ENCODE assay signal across 18 cellular contexts in the genomic region with DNA sequence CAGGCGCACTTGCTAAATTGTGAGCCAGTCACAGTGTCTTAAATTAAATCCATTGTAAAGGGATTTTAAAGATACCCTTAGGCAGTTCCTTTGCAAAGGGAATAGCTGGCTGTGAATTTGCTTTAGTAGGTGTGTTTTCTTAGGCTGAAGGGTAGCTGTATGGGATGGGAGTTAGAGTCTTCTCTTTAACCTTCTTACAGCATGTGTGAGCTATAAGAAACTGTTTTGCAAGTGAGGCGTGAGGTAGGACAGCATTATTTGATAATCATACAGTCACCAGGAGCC. TPM values are rescaled to one million over a fixed set of nuclear protein-coding genes. Genes with fewer than 3 reads are reported as not detected.
DNase-seq lines count a peak whose midpoint lies in the region; ATAC-seq, FAIRE-seq and TF ChIP-seq lines count a peak whose summit lies in the region.
"Had no signal": no experiment of that assay in that cellular context is flagged by ENCODE, and none has a peak within 500 bp of the region (broad histone marks: within the 10 kb centered on the region; RNA-seq: fewer than 3 reads in every experiment).

No MANE protein-coding gene starts in this region.

- no peak overlapping the region for H4K5ac ChIP-seq in H9 (ENCODE audit: insufficient read length, low read depth, low read length)

- no peak overlapping the region for H4K8ac ChIP-seq in H9 (replicated peaks; ENCODE audit: insufficient read length, low read depth, low read length)

- no peak overlapping the region for H2BK5ac ChIP-seq in H9 (ENCODE audit: insufficient read length, low read length)

- H2BK120ac ChIP-seq in H9 (ENCODE audit: low read depth, low read length, poor library complexity, severe bottlenecking), result no peak overlapping the region

- H3K9ac ChIP-seq in liver (ENCODE audit: low read depth in 1 of 2, low read length in 2 of 2) (peak overlapping the region in 1 of 2 donors; percentile 16), H9 (ENCODE audit: extremely low read depth, insufficient read length, low read length) (no peak overlapping the region)
- H3K9ac ChIP-seq: GM23248, KMS-11 had no signal

- no peaks in the 10 kb centered on the region for H3K36me3 ChIP-seq in liver (ENCODE audit: control insufficient read depth in 4 of 4, insufficient read depth in 3 of 4, low read depth in 1 of 4, low read length in 3 of 4)

- peaks cover 4% of the 10 kb centered on the region; the same call in 1 of the 2 replicates for H3K79me2 ChIP-seq in H9 (ENCODE audit: insufficient read depth, low read length)

- H2AFZ ChIP-seq in H9 (ENCODE audit: low read length), result no peak overlapping the region
- H2AFZ ChIP-seq: GM23248 had no signal

- H3K4ac ChIP-seq in H9 (ENCODE audit: low read depth, low read length), result no peak overlapping the region

- H4K20me1 ChIP-seq in H9 (ENCODE audit: control insufficient read depth, insufficient read depth, insufficient read length), result no peaks in the 10 kb centered on the region

- TF ChIP-seq RAD21 in A549 (conservative IDR thresholded peaks at IDR 0.05 in 1 of 2, IDR thresholded peaks at IDR 0.05 in 1 of 2) (no peak), liver (IDR thresholded peaks at IDR 0.05) (peak in 1 of 2 donors; percentile 42)

- H3K27ac Mint-ChIP-seq in H9, result no peak overlapping the region

- no peak for FAIRE-seq in A549 (lab: Jason Lieb, UNC)
- FAIRE-seq: GM12891, GM19239 had no signal

- peaks cover 7 to 14% (median 12%) of the 10 kb centered on the region in 3 experiments; a peak in 4 of 7 replicates for H3K36me3 Mint-ChIP-seq in H9 (ENCODE audit: insufficient read depth in 1 of 3, low read depth in 3 of 3)

- no peak overlapping the region for H3K4me3 Mint-ChIP-seq in H9

- H3K23me2 ChIP-seq in H9 (ENCODE audit: insufficient read length, low read depth, low read length, poor library complexity, severe bottlenecking), result peaks cover 8% of the 10 kb centered on the region

- no peak overlapping the region for H4K91ac ChIP-seq in H9 (ENCODE audit: insufficient read length, low read depth, low read length)

- POLR2A ChIA-PET in A549 (lab: Yijun Ruan, JAX), result no interaction called here

- no peak overlapping the region for H3K18ac ChIP-seq in H9 (ENCODE audit: insufficient read length, low read depth, low read length)

- H3K56ac ChIP-seq in H9 (ENCODE audit: insufficient read length, low read depth, low read length), result no peak overlapping the region

- H2BK20ac ChIP-seq in H9 (ENCODE audit: low read depth, low read length, poor library complexity, severe bottlenecking), result no peak overlapping the region

- DNase-seq in A549 (ENCODE audit: low read depth in 1 of 2, low spot score in 1 of 2) (no peak), NCI-H69 (lab: John Stamatoyannopoulos, UW) (peak; percentile 21), epithelial cell of esophagus (ENCODE audit: low read depth) (peak; percentile 23), H9 (no peak), omental fat pad (ENCODE audit: low spot score) (no peak), DMS53 (lab: John Stamatoyannopoulos, UW) (no peak)
- DNase-seq: 8988T, C1 segment of cervical spinal cord, GM23248, MM.1S, NCI-H1105, NCI-H187, SHP77 had no signal

- H3K4me3 ChIP-seq in A549, result no peak overlapping the region
- no peak overlapping the region for H3K4me3 ChIP-seq in epithelial cell of esophagus (ENCODE audit: low read length)
- H3K4me3 ChIP-seq in liver (ENCODE audit: low read depth in 1 of 3, low read length in 3 of 3), result no peak overlapping the region
- H3K4me3 ChIP-seq: GM23248 had no signal

- H3K4me2 ChIP-seq in A549 (peak overlapping the region; percentile 88), H9 (ENCODE audit: insufficient read depth, insufficient read length, low read length) (no peak overlapping the region)
- H3K4me2 ChIP-seq: KMS-11 had no signal

- TF ChIP-seq CTCF in A549 (IDR thresholded peaks at IDR 0.05) (no peak), epithelial cell of esophagus (IDR thresholded peaks at IDR 0.05; ENCODE audit: insufficient read depth, low read depth, low read length, missing control alignments) (no peak), liver (IDR thresholded peaks at IDR 0.05; ENCODE audit: low read depth, low read length, missing input control) (no peak), H9 (conservative IDR thresholded peaks at IDR 0.05) (no peak), omental fat pad (IDR thresholded peaks at IDR 0.05) (no peak)

- H3K79me1 ChIP-seq in H9 (ENCODE audit: insufficient read depth, low read depth, low read length, poor library complexity, severe bottlenecking), result no peaks in the 10 kb centered on the region

- no peaks in the 10 kb centered on the region for H3K9me3 Mint-ChIP-seq in H9

- peaks cover 37 to 40% of the 10 kb centered on the region in 2 experiments for H3K4me1 Mint-ChIP-seq in H9

- no peak overlapping the region for H3K14ac ChIP-seq in H9 (ENCODE audit: insufficient read depth, low read length)

- peaks cover 21% of the 10 kb centered on the region for H3K27me3 Mint-ChIP-seq in H9 (ENCODE audit: low read depth)

- H3K9me3 ChIP-seq in A549, result no peaks in the 10 kb centered on the region
- no peaks in the 10 kb centered on the region for H3K9me3 ChIP-seq in liver (ENCODE audit: control insufficient read depth in 4 of 4, low read length in 3 of 4)
- no peaks in the 10 kb centered on the region for H3K9me3 ChIP-seq in H9 (ENCODE audit: control insufficient read depth, low read depth, low read length)

- no peak for ATAC-seq in A549
- ATAC-seq in HG03045 (IDR thresholded peaks at IDR 0.05; ENCODE audit: unreplicated experiment), result no peak
- ATAC-seq in omental fat pad (ENCODE audit: low FRiP score), result no peak

- H3T11ph ChIP-seq in H9 (ENCODE audit: low read length), result no peak overlapping the region

- H2AK5ac ChIP-seq in H9 (ENCODE audit: insufficient read length, low read length), result no peak overlapping the region

- H3K27me3 ChIP-seq in liver (ENCODE audit: control insufficient read depth in 4 of 4, insufficient read depth in 4 of 4, low read length in 3 of 4) (no peaks in the 10 kb centered on the region), H9 (ENCODE audit: insufficient read depth, low read length) (no peaks in the 10 kb centered on the region)

- no peak overlapping the region for H3K23ac ChIP-seq in H9 (ENCODE audit: insufficient read length, low read depth, low read length)

- no peak overlapping the region for H3K27ac ChIP-seq in A549
- H3K27ac ChIP-seq in liver (ENCODE audit: low read depth in 1 of 2, low read length in 2 of 2), result peak overlapping the region; percentile 52
- H3K27ac ChIP-seq in H9 (ENCODE audit: insufficient read length, low read depth, low read length), result no peak overlapping the region
- H3K27ac ChIP-seq: GM23248, KMS-11 had no signal

- 100% methylated on average over 2 of the region's 2 CpGs for WGBS in A549 (ENCODE audit: missing lambda C conversion rate)
- 51% methylated on average over 2 of the region's 2 CpGs for WGBS in liver
- WGBS in H9 (ENCODE audit: extremely low coverage, insufficient read length, low lambda C conversion rate), result no CpG with 5 or more reads among the region's 2 CpGs

- TF ChIP-seq POLR2A in A549 (IDR thresholded peaks at IDR 0.05; ENCODE audit: low read length), result no peak

- no peak for TF ChIP-seq EP300 in A549 (IDR thresholded peaks at IDR 0.05)

- H3K4me1 ChIP-seq in A549, result peaks cover 58% of the 10 kb centered on the region
- H3K4me1 ChIP-seq in liver (ENCODE audit: control insufficient read depth in 4 of 4, insufficient read depth in 4 of 4, low read length in 3 of 4), result peaks cover 14 to 67% (median 43%) of the 10 kb centered on the region in 4 donors
- H3K4me1 ChIP-seq in H9 (ENCODE audit: insufficient read depth, low read length), result 0 out of 2 replicates have a peak, but pooled peaks cover 3% of the 10 kb centered on the region

- H2BK12ac ChIP-seq in H9 (ENCODE audit: insufficient read length, low read depth, low read length), result no peak overlapping the region

- CTCF ChIA-PET in A549 (lab: Yijun Ruan, JAX), result interaction anchor here (0.9 to 1.7 kb wide), 5 partner anchors 11 to 187 kb away, joined by 3 to 6 read pairs (median 3); no protein-coding TSS in a partner anchor

- H2BK15ac ChIP-seq in H9 (ENCODE audit: low read depth, low read length), result no peak overlapping the region

TF ChIP-seq in A549, 52 proteins besides CTCF, POLR2A, EP300 and RAD21:
- TF ChIP-seq EHF (CRISPR knock-in tag; IDR thresholded peaks at IDR 0.05) (no peak), ZFP36 (IDR thresholded peaks at IDR 0.05; ENCODE audit: borderline replicate concordance, partially characterized antibody) (no peak), RCOR1 (IDR thresholded peaks at IDR 0.05; ENCODE audit: low read depth, low read length) (no peak), RNF2 (IDR thresholded peaks at IDR 0.05; ENCODE audit: borderline replicate concordance, low read depth) (no peak)

TF ChIP-seq in liver, 16 proteins besides CTCF, POLR2A, EP300 and RAD21:
- no peak for TF ChIP-seq EGR1 (IDR thresholded peaks at IDR 0.05; ENCODE audit: low read depth in 2 of 2)
- peak in 1 of 2 donors; percentile 2 for TF ChIP-seq HNF4A (conservative IDR thresholded peaks at IDR 0.05)
- no peak for TF ChIP-seq SP1 (IDR thresholded peaks at IDR 0.05)
- TF ChIP-seq FOXA1 (IDR thresholded peaks at IDR 0.05), result no peak
TF ChIP-seq in liver: peak in this region for 1.

RNA-seq across cellular contexts. Expression of gene EEPD1, which starts 5.2 kb away (rescaled TPM):
- polyA plus RNA-seq in A549 (2011; rRNA removed) (14.2 and 16.0 TPM in 2 replicates), A549 (2017; fragmentation: RNase III; extraction: RNeasy Plus Mini Kit Qiagen cat#74134 plus additional on column Dnase treatment) (22.1 to 25.9 TPM (median 24.3 TPM) in 3 replicates), liver (1 to 10 TPM; 6.8 to 7.5 TPM)
- 20.3 and 22.7 TPM in 2 replicates for polyA plus RNA-seq in A549 (2012; cell fraction: cytosol; rRNA removed)
- polyA plus RNA-seq in A549 (2012; cell fraction: nucleus; rRNA removed), result 60.4 and 64.3 TPM in 2 replicates
- polyA minus RNA-seq in A549 (2011; rRNA and poly(A)+ RNA removed), result 8.3 and 12.0 TPM in 2 replicates
- total RNA-seq in liver (10 to 100 TPM in 1 of 2 donors, 1 to 10 TPM in 1; 2.3 to 12.3 TPM), H9 (2021) (3.8 and 5.0 TPM in 2 replicates), omental fat pad (10 to 100 TPM in 3 of 4 donors, 1 to 10 TPM in 1; 6.5 to 23.0 (median 20.1) TPM)

Comparison
In these comparisons a context has a peak if more than half of its experiments do, and no peak if none do; other contexts are left out.
1. DNase-seq: peak in NCI-H69 (single experiment) and epithelial cell of esophagus (single experiment); none in A549 (0 of 2), H9 (single experiment), omental fat pad (single experiment) and DMS53 (single experiment).
2. H3K27ac ChIP-seq: peak in liver (2 of 2); none in A549 (0 of 2) and H9 (single experiment).